8 cellular contexts compared by ENCODE assay signal in the genomic region with DNA sequence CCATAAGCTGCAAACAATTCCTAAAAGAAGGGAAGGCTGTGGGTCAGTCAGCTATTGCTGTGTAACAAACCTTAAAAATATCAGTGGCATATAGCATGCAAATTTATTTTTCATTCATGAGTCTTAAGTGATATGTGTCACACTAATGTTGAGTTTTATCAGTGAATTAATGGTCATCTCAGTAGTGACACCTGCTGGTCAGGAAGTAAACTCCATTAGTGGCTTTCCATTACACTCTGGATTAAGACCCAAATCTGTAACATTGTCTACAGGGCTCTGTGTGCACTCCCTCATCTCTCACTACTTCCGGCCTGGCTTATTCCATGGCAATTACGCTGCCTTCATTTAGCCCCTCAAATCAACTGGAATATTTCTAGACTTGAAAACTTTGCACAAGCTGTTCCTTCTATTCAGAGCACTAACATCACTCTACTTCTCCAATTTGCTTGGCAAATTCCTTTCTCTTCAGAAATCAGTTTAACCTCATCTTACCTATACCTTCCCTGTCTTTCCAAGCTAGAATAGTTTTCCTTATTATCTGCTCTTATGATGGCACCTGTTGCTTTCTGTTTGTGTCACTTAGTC.
DNase-seq lines count a peak whose midpoint lies in the region; ATAC-seq and TF ChIP-seq lines count a peak whose summit lies in the region.

No MANE protein-coding gene starts in this region.

- ATAC-seq in GM19395 (IDR thresholded peaks at IDR 0.05; ENCODE audit: unreplicated experiment) = peak; percentile 91
- ATAC-seq in activated CD8-positive, alpha-beta T cell treated with anti-CD3 and anti-CD28 coated beads, Interleukin-2, amount 10 ng/mL, durations not matched to agents 7 days and 5 days = peak; percentile 42

- H3K27me3 ChIP-seq in kidney epithelial cell (ENCODE audit: control insufficient read depth, insufficient read depth, low read length) = no peaks in the 10 kb centered on the region

- H3K4me3 Mint-ChIP-seq in activated CD8-positive, alpha-beta T cell treated with anti-CD3 and anti-CD28 coated beads, Interleukin-2, amount 10 ng/mL, durations not matched to agents 7 days and 5 days = no peak overlapping the region

- peak; percentile 60 for TF ChIP-seq CTCF in kidney epithelial cell (IDR thresholded peaks at IDR 0.05; ENCODE audit: insufficient read depth, low read length, poor library complexity, severe bottlenecking)

- POLR2A ChIA-PET in activated CD8-positive, alpha-beta T cell treated with anti-CD3 and anti-CD28 coated beads, Interleukin-2, amount 10 ng/mL, durations not matched to agents 7 days and 5 days (lab: Charles Lee) = no interaction called here

- DNase-seq in DMS53 treated with DMSO at 0.1 percent for 48 hours (lab: John Stamatoyannopoulos, UW; ENCODE audit: unreplicated experiment) (peak; percentile 51), HT1080 (ENCODE audit: low read depth) (peak; percentile 45), kidney epithelial cell (ENCODE audit: low read depth) (no peak), NCI-H446 treated with DMSO at 0.1 percent for 48 hours (lab: John Stamatoyannopoulos, UW) (no peak)
- no peak for DNase-seq in activated CD8-positive, alpha-beta T cell treated with anti-CD3 and anti-CD28 coated beads, Interleukin-2, amount 10 ng/mL, durations not matched to agents 7 days and 5 days
- no peak for DNase-seq in activated CD4-positive, CD25-positive, alpha-beta regulatory T cell (lab: John Stamatoyannopoulos, UW)
- no peak for DNase-seq in effector CD4-positive, alpha-beta T cell

- H3K27ac Mint-ChIP-seq in activated CD8-positive, alpha-beta T cell treated with anti-CD3 and anti-CD28 coated beads, Interleukin-2, amount 10 ng/mL, durations not matched to agents 7 days and 5 days = no peak overlapping the region

- no peaks in the 10 kb centered on the region for H3K4me1 Mint-ChIP-seq in activated CD8-positive, alpha-beta T cell treated with anti-CD3 and anti-CD28 coated beads, Interleukin-2, amount 10 ng/mL, durations not matched to agents 7 days and 5 days (ENCODE audit: low read depth)

- CTCF ChIA-PET in activated CD8-positive, alpha-beta T cell treated with anti-CD3 and anti-CD28 coated beads, Interleukin-2, amount 10 ng/mL, durations not matched to agents 7 days and 5 days (lab: Charles Lee) = interaction anchor here (1.1 kb wide), 1 partner anchor 81 kb away, joined by 3 read pairs; no protein-coding TSS in a partner anchor

- peaks cover 4% of the 10 kb centered on the region for H3K27me3 Mint-ChIP-seq in activated CD8-positive, alpha-beta T cell treated with anti-CD3 and anti-CD28 coated beads, Interleukin-2, amount 10 ng/mL, durations not matched to agents 7 days and 5 days (ENCODE audit: low read depth)

- H3K4me3 ChIP-seq in kidney epithelial cell (ENCODE audit: low read depth, low read length) = no peak overlapping the region

- no peaks in the 10 kb centered on the region for H3K9me3 Mint-ChIP-seq in activated CD8-positive, alpha-beta T cell treated with anti-CD3 and anti-CD28 coated beads, Interleukin-2, amount 10 ng/mL, durations not matched to agents 7 days and 5 days (ENCODE audit: insufficient read depth)

- no peaks in the 10 kb centered on the region for H3K36me3 ChIP-seq in kidney epithelial cell (ENCODE audit: control insufficient read depth, insufficient read depth, low read length)

- no peaks in the 10 kb centered on the region for H3K36me3 Mint-ChIP-seq in activated CD8-positive, alpha-beta T cell treated with anti-CD3 and anti-CD28 coated beads, Interleukin-2, amount 10 ng/mL, durations not matched to agents 7 days and 5 days (ENCODE audit: low read depth)

Comparison
In these comparisons a context has a peak if more than half of its experiments do, and no peak if none do; other contexts are left out.
1. DNase-seq: peak in DMS53 treated with DMSO at 0.1 percent for 48 hours (single experiment) and HT1080 (single experiment); none in activated CD8-positive, alpha-beta T cell treated with anti-CD3 and anti-CD28 coated beads, Interleukin-2, amount 10 ng/mL, durations not matched to agents 7 days and 5 days (single experiment), kidney epithelial cell (single experiment), activated CD4-positive, CD25-positive, alpha-beta regulatory T cell (0 of 4), NCI-H446 treated with DMSO at 0.1 percent for 48 hours (single experiment) and effector CD4-positive, alpha-beta T cell (single experiment).